ENCODE assay signal across 18 cellular contexts in genomic region chr3:99614768-99615167, GRCh38. TPM values are rescaled to one million over a fixed set of nuclear protein-coding genes. Genes with fewer than 3 reads are reported as not detected.
DNase-seq lines count a peak whose midpoint lies in the region; ATAC-seq, FAIRE-seq and TF ChIP-seq lines count a peak whose summit lies in the region.
"Had no signal": no experiment of that assay in that cellular context is flagged by ENCODE, and none has a peak within 500 bp of the region (broad histone marks: within the 10 kb centered on the region; RNA-seq: fewer than 3 reads in every experiment).

No MANE protein-coding gene starts in this region.

- no peak overlapping the region for H3K27ac ChIP-seq in breast epithelium
- H3K27ac ChIP-seq: BLaER1, C4-2B had no signal

- no peak overlapping the region for H3K4me3 ChIP-seq in breast epithelium
- H3K4me3 ChIP-seq: BLaER1, GM12878, GM23338 had no signal

- FAIRE-seq in RCC 7860 (lab: Jason Lieb, UNC) (peak; percentile 40), frontal cortex (lab: Jason Lieb, UNC) (peak; percentile 52)
- FAIRE-seq: GM12878 had no signal

- TF ChIP-seq POLR2A in breast epithelium (IDR thresholded peaks at IDR 0.05), result no peak

- DNase-seq in RCC 7860 (ENCODE audit: low spot score) (no peak), frontal cortex (ENCODE audit: low spot score in 2 of 2) (no peak), breast epithelium (ENCODE audit: low spot score in 2 of 2) (no peak), left colon (no peak)
- DNase-seq: Caco-2; CD4-positive, CD25-positive, alpha-beta regulatory T cell; CD8-positive, alpha-beta T cell; DMS153; DND-41; GDM1; H9 had no signal

- ATAC-seq in GM18511 (IDR thresholded peaks at IDR 0.05; ENCODE audit: unreplicated experiment) (peak; percentile 77), left colon (no peak), GM21717 (IDR thresholded peaks at IDR 0.05; ENCODE audit: unreplicated experiment) (no peak)
- ATAC-seq: CD8-positive, alpha-beta T cell; GM12878; GM23338; HCT116 had no signal

- H3K27me3 ChIP-seq in breast epithelium, result no peaks in the 10 kb centered on the region
- H3K27me3 ChIP-seq: BLaER1 had no signal

- H3K36me3 ChIP-seq in breast epithelium, result no peaks in the 10 kb centered on the region
- H3K36me3 ChIP-seq: BLaER1 had no signal

- no peak for TF ChIP-seq CTCF in breast epithelium (IDR thresholded peaks at IDR 0.05)

- no peaks in the 10 kb centered on the region for H3K9me3 ChIP-seq in breast epithelium
- H3K9me3 ChIP-seq: BLaER1, Caco-2 had no signal

- intact Hi-C loops in breast epithelium (cut with DNase I; ENCODE audit: low total_unique reads) (no loop called here), left colon (cut with DNase I, micrococcal nuclease) (no loop called here)

- H3K4me1 ChIP-seq in breast epithelium, result no peaks in the 10 kb centered on the region
- H3K4me1 ChIP-seq: BLaER1, Caco-2 had no signal

RNA-seq across cellular contexts. Expression of gene COL8A1, which starts 23.6 kb away (rescaled TPM):
- total RNA-seq in frontal cortex, result 1.6 TPM
- 10 to 100 TPM in 2 of 3 donors, 1 to 10 TPM in 1; 9.2 to 43.6 (median 13.6) TPM for total RNA-seq in breast epithelium
- total RNA-seq in left colon, result 1 to 10 TPM; 2.3 to 2.8 TPM
- total RNA-seq: Caco-2; CD4-positive, CD25-positive, alpha-beta regulatory T cell; CD8-positive, alpha-beta T cell had no signal
